Comparison of ENCODE assay signal across 10 cellular contexts in the genomic region with DNA sequence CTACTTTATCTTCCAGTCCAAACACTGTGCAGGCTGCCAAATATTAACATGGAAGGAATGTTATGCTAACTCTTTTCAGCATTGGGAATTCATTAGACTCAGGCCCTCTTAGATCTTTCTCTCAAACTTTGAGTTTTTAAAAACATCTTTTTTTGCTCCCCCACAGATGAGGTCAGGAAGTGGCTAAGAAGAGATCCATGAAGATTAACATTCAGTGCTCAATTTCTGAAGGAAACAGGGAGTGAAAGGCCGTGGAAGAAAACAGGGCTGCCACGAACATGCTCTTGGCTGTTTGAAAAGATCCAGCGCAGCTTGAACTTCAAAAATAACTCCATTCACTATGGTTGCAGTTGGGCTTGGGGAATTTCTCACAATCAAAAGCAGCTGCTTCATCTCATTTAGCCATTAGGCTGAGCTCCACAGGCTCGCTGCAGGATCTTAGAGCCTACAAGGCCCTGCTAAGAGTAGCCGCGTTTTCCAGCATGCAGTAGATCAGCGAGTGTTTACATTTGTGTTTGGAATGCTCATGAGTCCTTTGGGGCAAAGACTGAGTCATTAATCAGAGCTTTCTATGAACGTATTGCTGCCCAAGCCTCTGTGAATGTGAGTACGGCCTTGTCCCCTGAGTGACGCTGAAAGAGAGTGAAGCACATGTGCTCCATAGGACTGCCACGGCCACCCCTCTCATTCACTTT. TPM values are rescaled to one million over a fixed set of nuclear protein-coding genes. Genes with fewer than 3 reads are reported as not detected.
DNase-seq lines count a peak whose midpoint lies in the region; ATAC-seq and TF ChIP-seq lines count a peak whose summit lies in the region.
"Had no signal": no experiment of that assay in that cellular context is flagged by ENCODE, and none has a peak within 500 bp of the region (broad histone marks: within the 10 kb centered on the region; RNA-seq: fewer than 3 reads in every experiment).

No MANE protein-coding gene starts in this region.

- H3K27ac Mint-ChIP-seq in T-helper 17 cell, result no peak overlapping the region
- H3K27ac Mint-ChIP-seq: CD8-positive, alpha-beta T cell had no signal

- H3K4me3 Mint-ChIP-seq in T-helper 17 cell, result no peak overlapping the region
- H3K4me3 Mint-ChIP-seq: CD8-positive, alpha-beta T cell had no signal

- no peak for ATAC-seq in HG03442 (IDR thresholded peaks at IDR 0.05; ENCODE audit: unreplicated experiment)
- ATAC-seq in T-helper 17 cell, result no peak
- no peak for ATAC-seq in GM18868 (IDR thresholded peaks at IDR 0.05; ENCODE audit: unreplicated experiment)
- ATAC-seq: CD8-positive, alpha-beta T cell had no signal

- no peaks in the 10 kb centered on the region for H3K27me3 Mint-ChIP-seq in T-helper 17 cell

- H3K79me2 ChIP-seq in osteoblast (ENCODE audit: insufficient read depth, low read length), result no peaks in the 10 kb centered on the region

- H4K20me1 ChIP-seq in osteoblast (ENCODE audit: insufficient read depth, low read length), result no peaks in the 10 kb centered on the region

- no peaks in the 10 kb centered on the region for H3K27me3 ChIP-seq in osteoblast (ENCODE audit: insufficient read depth, low read length)

- TF ChIP-seq CTCF in osteoblast (IDR thresholded peaks at IDR 0.05; ENCODE audit: extremely low read depth, low read depth, low read length), result no peak

- H3K4me1 Mint-ChIP-seq in T-helper 17 cell, result no peaks in the 10 kb centered on the region

- H3K4me3 ChIP-seq in osteoblast (ENCODE audit: insufficient read depth, low read length), result no peak overlapping the region

- H3K4me1 ChIP-seq in osteoblast (ENCODE audit: insufficient read depth, low read length), result peaks cover 14% of the 10 kb centered on the region

- DNase-seq in AG08396 (ENCODE audit: low spot score) (peak; percentile 82), RPMI7951 (ENCODE audit: low read depth) (peak; percentile 76), fibroblast of the conjunctiva (ENCODE audit: low read depth) (peak; percentile 93), osteoblast (ENCODE audit: insufficient read length, low spot score, missing footprints) (peak; percentile 97), T-helper 17 cell (no peak)
- DNase-seq in central memory CD4-positive, alpha-beta T cell, result no peak
- DNase-seq: activated effector memory CD4-positive, alpha-beta T cell treated with Interleukin-2 at 50 U/mL for 16 hours; CD8-positive, alpha-beta T cell had no signal

- no peaks in the 10 kb centered on the region for H3K9me3 ChIP-seq in osteoblast (ENCODE audit: low read depth, low read length)
- no peaks in the 10 kb centered on the region for H3K9me3 ChIP-seq in T-helper 17 cell (ENCODE audit: control insufficient read depth, low read length, poor library complexity, severe bottlenecking)

- H3K4me2 ChIP-seq in osteoblast (ENCODE audit: insufficient read depth, low read length), result peak overlapping the region; percentile 56

- peak overlapping the region; percentile 80 for H3K27ac ChIP-seq in osteoblast (ENCODE audit: low read depth, low read length)

- H3K36me3 Mint-ChIP-seq in T-helper 17 cell (ENCODE audit: low read depth), result no peaks in the 10 kb centered on the region
- H3K36me3 Mint-ChIP-seq: CD8-positive, alpha-beta T cell had no signal

- no peaks in the 10 kb centered on the region for H3K36me3 ChIP-seq in osteoblast (ENCODE audit: insufficient read depth, low read length)

- H2AFZ ChIP-seq in osteoblast (ENCODE audit: low read length), result peak overlapping the region; percentile 45

RNA-seq across cellular contexts. Expression of a gene that starts 41.2 kb away (rescaled TPM):
- total RNA-seq in RPMI7951 (2014; rRNA removed; shearing (Covaris generic)), result 147 and 149 TPM in 2 replicates
- total RNA-seq in osteoblast (67.3 and 88.1 TPM in 2 replicates), T-helper 17 cell (1 to 10 TPM; 2.3 to 2.6 TPM)

Comparison
In these comparisons a context has a peak if more than half of its experiments do, and no peak if none do; other contexts are left out.
1. DNase-seq: peak in AG08396 (single experiment), RPMI7951 (single experiment), fibroblast of the conjunctiva (single experiment) and osteoblast (single experiment); none in central memory CD4-positive, alpha-beta T cell (single experiment) and T-helper 17 cell (0 of 3).
2. RNA of a gene that starts 41.2 kb away (total RNA-seq): 147 to 149 TPM in RPMI7951 and 67.3 to 88.1 TPM in osteoblast; 2.3 to 2.6 TPM in T-helper 17 cell; every median in the first group is over 10 times any median in the second.